In genomic region chr2:239113164-239113563, GRCh38 we compare ENCODE assay signal across 17 cellular contexts.
DNase-seq lines count a peak whose midpoint lies in the region; ATAC-seq and TF ChIP-seq lines count a peak whose summit lies in the region.
"Had no signal": no experiment of that assay in that cellular context is flagged by ENCODE, and none has a peak within 500 bp of the region (broad histone marks: within the 10 kb centered on the region; RNA-seq: fewer than 3 reads in every experiment).

No MANE protein-coding gene starts in this region.

- H3K23ac ChIP-seq in mesenchymal stem cell (ENCODE audit: low read length in 2 of 2): no peak overlapping the region

- no peak overlapping the region for H2AFZ ChIP-seq in mesenchymal stem cell (ENCODE audit: low read depth, low read length)

- no peak overlapping the region for H2AK5ac ChIP-seq in mesenchymal stem cell (ENCODE audit: low read length, severe bottlenecking)

- no peak for TF ChIP-seq POLR2A in esophagus muscularis mucosa (IDR thresholded peaks at IDR 0.05; ENCODE audit: low read depth)

- peaks cover 26% of the 10 kb centered on the region for H3K36me3 Mint-ChIP-seq in activated CD4-positive, alpha-beta memory T cell treated with anti-CD3 and anti-CD28 coated beads, Interleukin-2, amount 10 ng/mL, durations not matched to agents 7 days and 5 days (ENCODE audit: low read depth)

- H3K4me2 ChIP-seq in mesenchymal stem cell (ENCODE audit: low read length, poor library complexity, severe bottlenecking): no peak overlapping the region

- no peak overlapping the region for H2BK15ac ChIP-seq in mesenchymal stem cell (ENCODE audit: low read depth, poor library complexity, severe bottlenecking)

- no peak overlapping the region for H4K91ac ChIP-seq in mesenchymal stem cell (ENCODE audit: low read length)

- no peak overlapping the region for H2BK12ac ChIP-seq in mesenchymal stem cell (ENCODE audit: low read length in 2 of 2)

- TF ChIP-seq EP300 in esophagus muscularis mucosa (IDR thresholded peaks at IDR 0.05): no peak

- no peak overlapping the region for H3K4ac ChIP-seq in mesenchymal stem cell (ENCODE audit: low read depth in 1 of 2, low read length in 2 of 2)

- H3K9me3 ChIP-seq in SK-N-MC (ENCODE audit: low read depth, low read length) (no peaks in the 10 kb centered on the region), esophagus muscularis mucosa (no peaks in the 10 kb centered on the region), mesenchymal stem cell (ENCODE audit: control insufficient read depth, low read length) (no peaks in the 10 kb centered on the region)

- H3K14ac ChIP-seq in mesenchymal stem cell (ENCODE audit: low read length in 2 of 2): no peak overlapping the region

- H2BK5ac ChIP-seq in mesenchymal stem cell (ENCODE audit: low read depth, low read length, poor library complexity, severe bottlenecking): no peak overlapping the region

- no peak for TF ChIP-seq CTCF in esophagus muscularis mucosa (IDR thresholded peaks at IDR 0.05)

- no peak for DNase-seq in SK-N-MC (ENCODE audit: low read depth, low spot score)
- DNase-seq in esophagus muscularis mucosa (ENCODE audit: extremely low spot score): no peak
- peak; percentile 41 for DNase-seq in mesenchymal stem cell
- DNase-seq in superior temporal gyrus (ENCODE audit: extremely low spot score): peak; percentile 25
- DNase-seq in middle frontal gyrus (ENCODE audit: extremely low spot score, low spot score): no peak
- DNase-seq in activated CD4-positive, alpha-beta memory T cell treated with anti-CD3 and anti-CD28 coated beads, Interleukin-2, amount 10 ng/mL, durations not matched to agents 7 days and 5 days: no peak
- DNase-seq in DMS 273 treated with DMSO at 0.1 percent for 48 hours (lab: John Stamatoyannopoulos, UW): no peak
- DNase-seq: H9; KG1; midbrain; NCI-H226; stimulated activated CD4-positive, alpha-beta T cell treated with anti-CD3 and anti-CD28 coated beads, Interleukin-12 subunit alpha, Interleukin-12 subunit beta, amount 100 ng/mL, for 4 hours; stimulated activated CD8-positive, alpha-beta memory T cell treated with anti-CD3 and anti-CD28 coated beads, Interleukin-4, amount 100 ng/mL, for 48 hours had no signal

- peak overlapping the region in 1 of 2 experiments; percentile 40 for H3K18ac ChIP-seq in mesenchymal stem cell (ENCODE audit: low read depth in 1 of 2, low read length in 2 of 2)

- POLR2A ChIA-PET in activated CD4-positive, alpha-beta memory T cell treated with anti-CD3 and anti-CD28 coated beads, Interleukin-2, amount 10 ng/mL, durations not matched to agents 7 days and 5 days (lab: Charles Lee): no interaction called here

- WGBS in esophagus muscularis mucosa: 26% methylated on average over 12 of the region's 12 CpGs
- 22% methylated on average over 7 of the region's 12 CpGs for WGBS in mesenchymal stem cell

- H3K9ac ChIP-seq in SK-N-MC (ENCODE audit: insufficient read length): peak overlapping the region; percentile 38
- no peak overlapping the region for H3K9ac ChIP-seq in mesenchymal stem cell (ENCODE audit: low read length)

- H3K4me1 Mint-ChIP-seq in activated CD4-positive, alpha-beta memory T cell treated with anti-CD3 and anti-CD28 coated beads, Interleukin-2, amount 10 ng/mL, durations not matched to agents 7 days and 5 days: peaks cover 9% of the 10 kb centered on the region
- H3K4me1 Mint-ChIP-seq: H9 had no signal

- peaks cover 3% of the 10 kb centered on the region for H3K79me1 ChIP-seq in mesenchymal stem cell (replicated peaks; ENCODE audit: low read length, poor library complexity, severe bottlenecking)

- intact Hi-C loops in esophagus muscularis mucosa (cut with DNase I): no loop called here

- no peaks in the 10 kb centered on the region for H3K27me3 Mint-ChIP-seq in activated CD4-positive, alpha-beta memory T cell treated with anti-CD3 and anti-CD28 coated beads, Interleukin-2, amount 10 ng/mL, durations not matched to agents 7 days and 5 days

- CTCF ChIA-PET in activated CD4-positive, alpha-beta memory T cell treated with anti-CD3 and anti-CD28 coated beads, Interleukin-2, amount 10 ng/mL, durations not matched to agents 7 days and 5 days (lab: Charles Lee): no interaction called here

- no peaks in the 10 kb centered on the region for H3K9me3 Mint-ChIP-seq in activated CD4-positive, alpha-beta memory T cell treated with anti-CD3 and anti-CD28 coated beads, Interleukin-2, amount 10 ng/mL, durations not matched to agents 7 days and 5 days
- H3K9me3 Mint-ChIP-seq: activated T-helper 1 cell treated with anti-CD3 and anti-CD28 coated beads, Interleukin-12 subunit alpha, Interleukin-12 subunit beta, Interleukin-2, Interleukin-4 antibody, amounts not matched to agents 30 ng/mL and 10 ng/mL and 1 ng/mL, durations not matched to agents 14 hours and 24 hours and 36 hours; H9 had no signal

- H3K4me1 ChIP-seq in esophagus muscularis mucosa (peaks cover 21 to 69% (median 58%) of the 10 kb centered on the region in 4 donors), mesenchymal stem cell (ENCODE audit: control insufficient read depth, insufficient read depth, low read depth, low read length) (peaks cover 69% of the 10 kb centered on the region)

- no peak overlapping the region for H4K8ac ChIP-seq in mesenchymal stem cell (ENCODE audit: low read length)

- no peak overlapping the region for H3K4me3 Mint-ChIP-seq in activated CD4-positive, alpha-beta memory T cell treated with anti-CD3 and anti-CD28 coated beads, Interleukin-2, amount 10 ng/mL, durations not matched to agents 7 days and 5 days
- H3K4me3 Mint-ChIP-seq: activated T-helper 1 cell treated with anti-CD3 and anti-CD28 coated beads, Interleukin-12 subunit alpha, Interleukin-12 subunit beta, Interleukin-2, Interleukin-4 antibody, amounts not matched to agents 30 ng/mL and 10 ng/mL and 1 ng/mL, durations not matched to agents 14 hours and 24 hours and 36 hours; H9 had no signal

- H3K4me3 ChIP-seq in SK-N-MC (peak overlapping the region; percentile 48), esophagus muscularis mucosa (no peak overlapping the region), mesenchymal stem cell (ENCODE audit: insufficient read depth in 1 of 2, low read depth in 1 of 2, low read length in 2 of 2) (no peak overlapping the region)
- H3K4me3 ChIP-seq: GM12878 had no signal

- no peak for ATAC-seq in GM18502 (IDR thresholded peaks at IDR 0.05; ENCODE audit: poor library complexity, unreplicated experiment)
- ATAC-seq: activated CD4-positive, CD25-positive, alpha-beta regulatory T cell treated with anti-CD3 and anti-CD28 coated beads, Interleukin-2, amount 50 U/mL, for 24 hours; GM12878 had no signal

- no peak overlapping the region for H2BK120ac ChIP-seq in mesenchymal stem cell (ENCODE audit: low read depth, low read length)

- no peaks in the 10 kb centered on the region for H3K27me3 ChIP-seq in esophagus muscularis mucosa
- no peaks in the 10 kb centered on the region for H3K27me3 ChIP-seq in mesenchymal stem cell (ENCODE audit: control insufficient read depth in 1 of 2, insufficient read depth in 1 of 2, low read length in 2 of 2)

- peak overlapping the region; percentile 86 for H3K27ac ChIP-seq in SK-N-MC
- H3K27ac ChIP-seq in esophagus muscularis mucosa (replicated peaks in 1 of 4): peak overlapping the region; percentile 82 to 88 (median 84)
- H3K27ac ChIP-seq in mesenchymal stem cell (ENCODE audit: low read length, poor library complexity, severe bottlenecking): peak overlapping the region; percentile 54

- H3K27ac Mint-ChIP-seq in activated CD4-positive, alpha-beta memory T cell treated with anti-CD3 and anti-CD28 coated beads, Interleukin-2, amount 10 ng/mL, durations not matched to agents 7 days and 5 days: no peak overlapping the region
- H3K27ac Mint-ChIP-seq: activated T-helper 1 cell treated with anti-CD3 and anti-CD28 coated beads, Interleukin-12 subunit alpha, Interleukin-12 subunit beta, Interleukin-2, Interleukin-4 antibody, amounts not matched to agents 30 ng/mL and 10 ng/mL and 1 ng/mL, durations not matched to agents 14 hours and 24 hours and 36 hours; H9 had no signal

- H3K36me3 ChIP-seq in SK-N-MC (ENCODE audit: insufficient read depth, low read length): no peaks in the 10 kb centered on the region
- peaks cover 0 to 59% (median 45%) of the 10 kb centered on the region in 4 donors for H3K36me3 ChIP-seq in esophagus muscularis mucosa
- peaks cover 15 to 34% of the 10 kb centered on the region in 2 experiments for H3K36me3 ChIP-seq in mesenchymal stem cell (ENCODE audit: control insufficient read depth in 1 of 2, insufficient read depth in 2 of 2, low read depth in 1 of 2, low read length in 2 of 2)

Comparison
In these comparisons a context has a peak if more than half of its experiments do, and no peak if none do; other contexts are left out.
1. DNase-seq: peak in mesenchymal stem cell (single experiment) and superior temporal gyrus (single experiment); none in SK-N-MC (single experiment), esophagus muscularis mucosa (single experiment), middle frontal gyrus (single experiment), activated CD4-positive, alpha-beta memory T cell treated with anti-CD3 and anti-CD28 coated beads, Interleukin-2, amount 10 ng/mL, durations not matched to agents 7 days and 5 days (single experiment) and DMS 273 treated with DMSO at 0.1 percent for 48 hours (single experiment).
2. Peak in every context shown above with its lines, with median percentiles within 50 percentile points of each other: H3K27ac ChIP-seq.